ENCODE assay signal across 18 cellular contexts in genomic region chr16:76193851-76194620, GRCh38.
DNase-seq lines count a peak whose midpoint lies in the region; ATAC-seq, FAIRE-seq and TF ChIP-seq lines count a peak whose summit lies in the region.
"Had no signal": no experiment of that assay in that cellular context is flagged by ENCODE, and none has a peak within 500 bp of the region (broad histone marks: within the 10 kb centered on the region; RNA-seq: fewer than 3 reads in every experiment).

No MANE protein-coding gene starts in this region.

- WGBS in pancreas, 2 donors = 42 to 49% methylated on average over 8 of the region's 8 CpGs

- H3K27me3 ChIP-seq in OCI-LY3 (ENCODE audit: low read depth, low read length) (no peaks in the 10 kb centered on the region), pancreas (no peaks in the 10 kb centered on the region)
- H3K27me3 ChIP-seq: SJCRH30 had no signal

- TF ChIP-seq CTCF in OCI-LY3 (IDR thresholded peaks at IDR 0.05; ENCODE audit: low read depth, low read length) (no peak), fibroblast of the aortic adventitia (IDR thresholded peaks at IDR 0.05; ENCODE audit: insufficient read depth, low read length) (no peak), pancreas (IDR thresholded peaks at IDR 0.05) (no peak)

- H3K4me1 ChIP-seq in OCI-LY3 (ENCODE audit: low read length) = peaks cover 12% of the 10 kb centered on the region
- H3K4me1 ChIP-seq in pancreas = peaks cover 6% of the 10 kb centered on the region in 3 donors
- H3K4me1 ChIP-seq: SJCRH30 had no signal

- in situ Hi-C loops in G401 (cut with HindIII; ENCODE audit: low sequenced_read_pairs) = no loop called here

- H3K79me2 ChIP-seq in OCI-LY3 (ENCODE audit: low read length) = no peaks in the 10 kb centered on the region

- no peaks in the 10 kb centered on the region for H3K36me3 ChIP-seq in OCI-LY3 (replicated peaks; ENCODE audit: low read depth, low read length)
- no peaks in the 10 kb centered on the region for H3K36me3 ChIP-seq in pancreas
- H3K36me3 ChIP-seq: SJCRH30 had no signal

- H3K4me2 ChIP-seq in OCI-LY3 (ENCODE audit: low read length) = 0 out of 2 replicates have a peak overlapping the region, but pooled peaks have one; percentile 19

- no peaks in the 10 kb centered on the region for H4K20me1 ChIP-seq in OCI-LY3 (ENCODE audit: insufficient read depth, low read length)

- no peak overlapping the region for H3K9ac ChIP-seq in OCI-LY3 (ENCODE audit: low read length)

- no peak overlapping the region for H2AFZ ChIP-seq in OCI-LY3 (ENCODE audit: low read depth, low read length)

- no peaks in the 10 kb centered on the region for H3K9me3 ChIP-seq in OCI-LY3 (ENCODE audit: insufficient read depth, low read length)
- H3K9me3 ChIP-seq in pancreas = no peaks in the 10 kb centered on the region
- H3K9me3 ChIP-seq: SJCRH30 had no signal

- DNase-seq in G401 (ENCODE audit: low spot score) (peak; percentile 34), fibroblast of the aortic adventitia (ENCODE audit: low read depth) (peak; percentile 3), pancreas (no peak), T-helper 1 cell (no peak), DMS 273 treated with DMSO at 0.1 percent for 48 hours (lab: John Stamatoyannopoulos, UW) (no peak), NCI-H510A (lab: John Stamatoyannopoulos, UW) (no peak)
- DNase-seq: activated CD8-positive, alpha-beta T cell treated with anti-CD3 and anti-CD28 coated beads for 36 hours; Calu3; effector CD4-positive, alpha-beta T cell; glutamatergic neuron; kidney; naive thymus-derived CD8-positive, alpha-beta T cell; NCI-H1930; SJCRH30; small intestine had no signal

- FAIRE-seq in pancreas (lab: Jason Lieb, UNC) = no peak
- FAIRE-seq: kidney, small intestine had no signal

- H3K4me3 ChIP-seq in OCI-LY3 (ENCODE audit: low read length) = no peak overlapping the region
- H3K4me3 ChIP-seq in fibroblast of the aortic adventitia (ENCODE audit: low read depth, low read length) = no peak overlapping the region
- no peak overlapping the region for H3K4me3 ChIP-seq in pancreas
- H3K4me3 ChIP-seq: SJCRH30 had no signal

- no peak overlapping the region for H3K27ac ChIP-seq in OCI-LY3 (ENCODE audit: low read length)
- no peak overlapping the region for H3K27ac ChIP-seq in pancreas
- H3K27ac ChIP-seq: SJCRH30 had no signal

- intact Hi-C loops in pancreas (cut with DNase I) = no loop called here

- ATAC-seq in pancreas = peak; percentile 50 to 55 (median 50)
- no peak for ATAC-seq in HG02840 (IDR thresholded peaks at IDR 0.05; ENCODE audit: low FRiP score, unreplicated experiment)
- ATAC-seq: activated CD8-positive, alpha-beta T cell treated with anti-CD3 and anti-CD28 coated beads for 36 hours; HCT116; naive thymus-derived CD8-positive, alpha-beta T cell had no signal

Comparison
In these comparisons a context has a peak if more than half of its experiments do, and no peak if none do; other contexts are left out.
1. DNase-seq: peak in G401 (single experiment) and fibroblast of the aortic adventitia (single experiment); none in pancreas (0 of 6), T-helper 1 cell (0 of 5), DMS 273 treated with DMSO at 0.1 percent for 48 hours (single experiment) and NCI-H510A (single experiment).